Comparison of ENCODE assay signal across 15 cellular contexts in genomic region chr13:104625196-104625595, GRCh38.
DNase-seq lines count a peak whose midpoint lies in the region; ATAC-seq and TF ChIP-seq lines count a peak whose summit lies in the region.
"Had no signal": no experiment of that assay in that cellular context is flagged by ENCODE, and none has a peak within 500 bp of the region (broad histone marks: within the 10 kb centered on the region; RNA-seq: fewer than 3 reads in every experiment).

No MANE protein-coding gene starts in this region.

- ATAC-seq in GM23338 (no peak), GM18858 (IDR thresholded peaks at IDR 0.05; ENCODE audit: unreplicated experiment) (no peak), WTC11 (no peak)
- no peak for ATAC-seq in stimulated activated effector memory CD8-positive, alpha-beta T cell treated with anti-CD3 and anti-CD28 coated beads, Interleukin-12 subunit alpha, Interleukin-12 subunit beta, amount 100 ng/mL, for 72 hours
- ATAC-seq: GM12878 had no signal

- POLR2A ChIA-PET in PC-9 (lab: Charles Lee; ENCODE audit: unreplicated experiment) = no interaction called here
- POLR2A ChIA-PET in WTC11 (lab: Charles Lee) = no interaction called here

- H3K27ac ChIP-seq in GM23338 (ENCODE audit: low read depth) (no peak overlapping the region), PC-9 (no peak overlapping the region)

- H3K4me3 ChIP-seq in GM23338 = no peak overlapping the region
- H3K4me3 ChIP-seq in PC-9 = no peak overlapping the region
- H3K4me3 ChIP-seq: GM12878 had no signal

- CTCF ChIA-PET in PC-9 (lab: Charles Lee) (interaction anchor here (0.6 kb wide), 1 partner anchor 227 kb away, joined by 3 read pairs; no protein-coding TSS in a partner anchor), WTC11 (lab: Charles Lee) (interaction anchor here (0.5 to 1.0 kb wide), 2 partner anchors 54 to 90 kb away, joined by 3 to 4 read pairs; no protein-coding TSS in a partner anchor)

- no peaks in the 10 kb centered on the region for H4K20me1 ChIP-seq in GM23338 (replicated peaks; ENCODE audit: insufficient read depth)
- H4K20me1 ChIP-seq in PC-9 (ENCODE audit: insufficient read depth) = no peaks in the 10 kb centered on the region

- no peaks in the 10 kb centered on the region for H3K4me1 ChIP-seq in GM23338 (ENCODE audit: insufficient read depth)
- H3K4me1 ChIP-seq in PC-9 (replicated peaks; ENCODE audit: insufficient read depth) = no peaks in the 10 kb centered on the region

- H3K27me3 Mint-ChIP-seq in GM23338 (ENCODE audit: insufficient read depth, low read depth, poor library complexity) = no peaks in the 10 kb centered on the region
- peaks cover 10% of the 10 kb centered on the region for H3K27me3 Mint-ChIP-seq in glutamatergic neuron (ENCODE audit: unreplicated experiment)
- no peaks in the 10 kb centered on the region for H3K27me3 Mint-ChIP-seq in WTC11 (ENCODE audit: low read depth)
- H3K27me3 Mint-ChIP-seq: B cell; CD4-positive, alpha-beta T cell had no signal

- no peak for TF ChIP-seq CTCF in GM23338 (conservative IDR thresholded peaks at IDR 0.05; ENCODE audit: low read depth in 2 of 2)
- TF ChIP-seq CTCF in PC-9 (conservative IDR thresholded peaks at IDR 0.05) = no peak
- TF ChIP-seq CTCF in glutamatergic neuron (IDR thresholded peaks at IDR 0.05; ENCODE audit: partially characterized antibody, unreplicated experiment) = no peak
- TF ChIP-seq CTCF in WTC11 (IDR thresholded peaks at IDR 0.05) = no peak

- H3F3A ChIP-seq in GM23338 (replicated peaks; ENCODE audit: low read depth) (no peaks in the 10 kb centered on the region), PC-9 (ENCODE audit: insufficient read depth, low read depth) (no peaks in the 10 kb centered on the region)

- no peak for DNase-seq in GM23338 (ENCODE audit: low spot score)
- peak; percentile 47 to 81 for DNase-seq in NCI-H524 (lab: John Stamatoyannopoulos, UW)
- no peak for DNase-seq in PC-9
- peak; percentile 52 for DNase-seq in glutamatergic neuron
- DNase-seq in stimulated activated effector memory CD8-positive, alpha-beta T cell treated with anti-CD3 and anti-CD28 coated beads, Interleukin-12 subunit alpha, Interleukin-12 subunit beta, amount 100 ng/mL, for 72 hours (ENCODE audit: low spot score in 2 of 2) = no peak
- DNase-seq in kidney tubule cell (ENCODE audit: low spot score) = no peak
- DNase-seq in WTC11 (ENCODE audit: low spot score) = no peak
- DNase-seq: ACHN; C1 segment of cervical spinal cord; CD4-positive, alpha-beta T cell; DMS79; IMR-90 had no signal

- intact Hi-C loops in PC-9 (cut with micrococcal nuclease; ENCODE audit: unreplicated experiment) = no loop called here

- no peak overlapping the region for H3K4me2 ChIP-seq in GM23338
- no peak overlapping the region for H3K4me2 ChIP-seq in PC-9

- H2AFZ ChIP-seq in GM23338 = peak overlapping the region; percentile 11; the same call in 1 of the 2 replicates
- H2AFZ ChIP-seq in PC-9 = peak overlapping the region; percentile 33; the same call in 1 of the 2 replicates

- H3K27ac Mint-ChIP-seq in GM23338 (no peak overlapping the region), glutamatergic neuron (ENCODE audit: unreplicated experiment) (peak overlapping the region; percentile 83), WTC11 (no peak overlapping the region)
- no peak overlapping the region for H3K27ac Mint-ChIP-seq in stimulated activated effector memory CD8-positive, alpha-beta T cell treated with anti-CD3 and anti-CD28 coated beads, Interleukin-12 subunit alpha, Interleukin-12 subunit beta, amount 100 ng/mL, for 72 hours
- H3K27ac Mint-ChIP-seq: B cell; CD4-positive, alpha-beta T cell had no signal

- no peaks in the 10 kb centered on the region; the same call in 2 of the 3 replicates for H3K9me3 Mint-ChIP-seq in GM23338
- H3K9me3 Mint-ChIP-seq in glutamatergic neuron (ENCODE audit: unreplicated experiment) = peaks cover 6% of the 10 kb centered on the region
- peaks cover 8% of the 10 kb centered on the region for H3K9me3 Mint-ChIP-seq in stimulated activated effector memory CD8-positive, alpha-beta T cell treated with anti-CD3 and anti-CD28 coated beads, Interleukin-12 subunit alpha, Interleukin-12 subunit beta, amount 100 ng/mL, for 72 hours
- H3K9me3 Mint-ChIP-seq in WTC11 = no peaks in the 10 kb centered on the region
- H3K9me3 Mint-ChIP-seq: CD4-positive, alpha-beta T cell had no signal

- no peaks in the 10 kb centered on the region for H3K36me3 ChIP-seq in GM23338 (ENCODE audit: insufficient read depth)
- H3K36me3 ChIP-seq in PC-9 (ENCODE audit: low read depth) = no peaks in the 10 kb centered on the region

- H3K36me3 Mint-ChIP-seq in GM23338 (ENCODE audit: low read depth) (no peaks in the 10 kb centered on the region), glutamatergic neuron (ENCODE audit: unreplicated experiment) (no peaks in the 10 kb centered on the region), WTC11 (no peaks in the 10 kb centered on the region)
- H3K36me3 Mint-ChIP-seq in stimulated activated effector memory CD8-positive, alpha-beta T cell treated with anti-CD3 and anti-CD28 coated beads, Interleukin-12 subunit alpha, Interleukin-12 subunit beta, amount 100 ng/mL, for 72 hours = no peaks in the 10 kb centered on the region

- H3K4me1 Mint-ChIP-seq in GM23338 (no peaks in the 10 kb centered on the region), glutamatergic neuron (ENCODE audit: low read depth, unreplicated experiment) (peaks cover 25% of the 10 kb centered on the region), WTC11 (no peaks in the 10 kb centered on the region)
- no peaks in the 10 kb centered on the region for H3K4me1 Mint-ChIP-seq in stimulated activated effector memory CD8-positive, alpha-beta T cell treated with anti-CD3 and anti-CD28 coated beads, Interleukin-12 subunit alpha, Interleukin-12 subunit beta, amount 100 ng/mL, for 72 hours
- H3K4me1 Mint-ChIP-seq: B cell had no signal

- H3K27me3 ChIP-seq in GM23338 (ENCODE audit: insufficient read depth) (no peaks in the 10 kb centered on the region), PC-9 (ENCODE audit: insufficient read depth, low read depth) (no peaks in the 10 kb centered on the region)

- no TSS peak for BruUV-seq in PC-9 (replicated peaks; lab: Mats Ljungman, UMichigan)

- H3K79me2 ChIP-seq in GM23338 (replicated peaks; ENCODE audit: insufficient read depth) (no peaks in the 10 kb centered on the region), PC-9 (ENCODE audit: low read depth) (no peaks in the 10 kb centered on the region)

- no peaks in the 10 kb centered on the region for H3K9me3 ChIP-seq in PC-9 (ENCODE audit: insufficient read depth, low read depth)

- H3K4me3 Mint-ChIP-seq in GM23338 (no peak overlapping the region), glutamatergic neuron (ENCODE audit: unreplicated experiment) (no peak overlapping the region), WTC11 (no peak overlapping the region)
- H3K4me3 Mint-ChIP-seq in stimulated activated effector memory CD8-positive, alpha-beta T cell treated with anti-CD3 and anti-CD28 coated beads, Interleukin-12 subunit alpha, Interleukin-12 subunit beta, amount 100 ng/mL, for 72 hours = no peak overlapping the region
- H3K4me3 Mint-ChIP-seq: B cell; CD4-positive, alpha-beta T cell had no signal

- no peaks in the 10 kb centered on the region for H3K9me2 ChIP-seq in GM23338 (ENCODE audit: insufficient read depth)
- H3K9me2 ChIP-seq in PC-9 (ENCODE audit: insufficient read depth) = 0 out of 2 replicates have a peak, but pooled peaks cover 3% of the 10 kb centered on the region

TF ChIP-seq in GM23338, 12 proteins besides CTCF, POLR2A, EP300 and RAD21 (continues in another document):
- TF ChIP-seq EZH2phosphoT487 (IDR thresholded peaks at IDR 0.05; ENCODE audit: unreplicated experiment) = no peak
- TF ChIP-seq POLR2AphosphoS5 (IDR thresholded peaks at IDR 0.05; ENCODE audit: low read depth) = no peak
- TF ChIP-seq STAT1 (IDR thresholded peaks at IDR 0.05; ENCODE audit: unreplicated experiment) = no peak
- no peak for TF ChIP-seq ZNF114 (CRISPR knock-in tag; IDR thresholded peaks at IDR 0.05)
- no peak for TF ChIP-seq ZNF331 (CRISPR knock-in tag; IDR thresholded peaks at IDR 0.05; ENCODE audit: low read depth)
- no peak for TF ChIP-seq NANOG (IDR thresholded peaks at IDR 0.05; ENCODE audit: borderline replicate concordance)

TF ChIP-seq in WTC11, 78 proteins besides CTCF, POLR2A, EP300 and RAD21:
- TF ChIP-seq JAZF1 (CRISPR knock-in tag; IDR thresholded peaks at IDR 0.05) (no peak), RORB (CRISPR knock-in tag; IDR thresholded peaks at IDR 0.05) (no peak), CREM (CRISPR knock-in tag; IDR thresholded peaks at IDR 0.05) (no peak), MAX (CRISPR knock-in tag; IDR thresholded peaks at IDR 0.05) (no peak), TCF7 (CRISPR knock-in tag; IDR thresholded peaks at IDR 0.05; ENCODE audit: low read depth) (no peak)
TF ChIP-seq in WTC11: peak in this region for 0.

Comparison
In these comparisons a context has a peak if more than half of its experiments do, and no peak if none do; other contexts are left out.
1. DNase-seq: peak in NCI-H524 (2 of 2) and glutamatergic neuron (single experiment); none in GM23338 (single experiment), PC-9 (0 of 2), stimulated activated effector memory CD8-positive, alpha-beta T cell treated with anti-CD3 and anti-CD28 coated beads, Interleukin-12 subunit alpha, Interleukin-12 subunit beta, amount 100 ng/mL, for 72 hours (0 of 2), kidney tubule cell (single experiment) and WTC11 (single experiment).